ENCODE assay signal across 8 cellular contexts in genomic region chr2:3728104-3729054, GRCh38. TPM values are rescaled to one million over a fixed set of nuclear protein-coding genes. Genes with fewer than 3 reads are reported as not detected.
DNase-seq lines count a peak whose midpoint lies in the region; ATAC-seq and TF ChIP-seq lines count a peak whose summit lies in the region.

No MANE protein-coding gene starts in this region.

- TF ChIP-seq CTCF in fibroblast of villous mesenchyme (IDR thresholded peaks at IDR 0.05; ENCODE audit: insufficient read depth, low read depth, low read length), result peak; percentile 65

- H3K27ac Mint-ChIP-seq in activated naive CD4-positive, alpha-beta T cell treated with anti-CD3 and anti-CD28 coated beads for 36 hours, result no peak overlapping the region

- intact Hi-C loops in activated naive CD4-positive, alpha-beta T cell treated with anti-CD3 and anti-CD28 coated beads for 36 hours (cut with micrococcal nuclease), result loop anchor here (1.0 to 5.0 kb wide), 3 partner anchors 52 to 1639 kb away; no protein-coding TSS in a partner anchor

- peaks cover 10% of the 10 kb centered on the region for H3K27me3 Mint-ChIP-seq in activated naive CD4-positive, alpha-beta T cell treated with anti-CD3 and anti-CD28 coated beads for 36 hours (ENCODE audit: low read depth)

- peak; percentile 62 for DNase-seq in NCI-H510A treated with DMSO at 0.1 percent for 48 hours (lab: John Stamatoyannopoulos, UW)
- DNase-seq in NCI-H510A (lab: John Stamatoyannopoulos, UW), result no peak
- peak; percentile 24 for DNase-seq in MG63
- peak; percentile 61 for DNase-seq in fibroblast of villous mesenchyme (ENCODE audit: low read depth)
- peak; percentile 24 for DNase-seq in putamen (ENCODE audit: low spot score)
- DNase-seq in activated naive CD4-positive, alpha-beta T cell treated with anti-CD3 and anti-CD28 coated beads for 36 hours, result no peak

- no peaks in the 10 kb centered on the region for H3K27me3 ChIP-seq in MG63

- ATAC-seq in SK-N-SH treated with all-trans-retinoic acid at 6 μM for 48 hours (peak; percentile 70), HG03175 (IDR thresholded peaks at IDR 0.05; ENCODE audit: unreplicated experiment) (no peak)

- H3K9me3 Mint-ChIP-seq in activated naive CD4-positive, alpha-beta T cell treated with anti-CD3 and anti-CD28 coated beads for 36 hours, result no peaks in the 10 kb centered on the region

- H3K36me3 Mint-ChIP-seq in activated naive CD4-positive, alpha-beta T cell treated with anti-CD3 and anti-CD28 coated beads for 36 hours (ENCODE audit: low read depth), result no peaks in the 10 kb centered on the region

- no peaks in the 10 kb centered on the region for H3K36me3 ChIP-seq in MG63

- CTCF ChIA-PET in activated naive CD4-positive, alpha-beta T cell treated with anti-CD3 and anti-CD28 coated beads for 36 hours (lab: Charles Lee), result interaction anchor here (0.7 to 5.2 kb wide), 10 partner anchors 8 to 145 kb away, joined by 3 to 91 read pairs (median 3); no protein-coding TSS in a partner anchor

- no peaks in the 10 kb centered on the region for H3K9me3 ChIP-seq in MG63

- H3K4me1 Mint-ChIP-seq in activated naive CD4-positive, alpha-beta T cell treated with anti-CD3 and anti-CD28 coated beads for 36 hours (ENCODE audit: low read depth), result no peaks in the 10 kb centered on the region

- H3K4me3 ChIP-seq in MG63 (no peak overlapping the region), fibroblast of villous mesenchyme (ENCODE audit: low read depth, low read length) (no peak overlapping the region)

- no peak overlapping the region for H3K4me3 Mint-ChIP-seq in activated naive CD4-positive, alpha-beta T cell treated with anti-CD3 and anti-CD28 coated beads for 36 hours

TF ChIP-seq in SK-N-SH treated with all-trans-retinoic acid at 6 μM for 48 hours, 23 proteins besides CTCF, POLR2A, EP300 and RAD21:
- TF ChIP-seq ESRRG (CRISPR knock-in tag; IDR thresholded peaks at IDR 0.05) (no peak), ZFP30 (CRISPR knock-in tag; IDR thresholded peaks at IDR 0.05) (no peak), BACH2 (CRISPR knock-in tag; IDR thresholded peaks at IDR 0.05; ENCODE audit: borderline replicate concordance) (no peak), ZNF565 (CRISPR knock-in tag; conservative IDR thresholded peaks at IDR 0.05; ENCODE audit: low read depth) (no peak), SNAI2 (CRISPR knock-in tag; IDR thresholded peaks at IDR 0.05) (no peak), PATZ1 (CRISPR knock-in tag; IDR thresholded peaks at IDR 0.05; ENCODE audit: borderline replicate concordance) (no peak), ZC3H10 (CRISPR knock-in tag; IDR thresholded peaks at IDR 0.05) (no peak), ZNF8 (CRISPR knock-in tag; IDR thresholded peaks at IDR 0.05) (no peak), PPARA (CRISPR knock-in tag; IDR thresholded peaks at IDR 0.05; ENCODE audit: borderline replicate concordance) (no peak)

RNA-seq across cellular contexts. Expression of gene DCDC2C, which starts 25.0 kb away (rescaled TPM):
- not detected in 2 replicates for total RNA-seq in MG63 (2014; rRNA removed; shearing (Covaris generic); ENCODE audit: low replicate concordance)
- not detected in 2 replicates for total RNA-seq in fibroblast of villous mesenchyme
- total RNA-seq in activated naive CD4-positive, alpha-beta T cell treated with anti-CD3 and anti-CD28 coated beads for 36 hours, result not detected

Comparison
In these comparisons a context has a peak if more than half of its experiments do, and no peak if none do; other contexts are left out.
1. DNase-seq: peak in NCI-H510A treated with DMSO at 0.1 percent for 48 hours (single experiment), MG63 (single experiment), fibroblast of villous mesenchyme (single experiment) and putamen (single experiment); none in NCI-H510A (single experiment) and activated naive CD4-positive, alpha-beta T cell treated with anti-CD3 and anti-CD28 coated beads for 36 hours (single experiment).